In genomic region chrX:68832516-68833447, GRCh38 we compare ENCODE assay signal across 10 cellular contexts. TPM values are rescaled to one million over a fixed set of nuclear protein-coding genes. Genes with fewer than 3 reads are reported as not detected.
DNase-seq lines count a peak whose midpoint lies in the region; ATAC-seq and TF ChIP-seq lines count a peak whose summit lies in the region.
"Had no signal": no experiment of that assay in that cellular context is flagged by ENCODE, and none has a peak within 500 bp of the region (broad histone marks: within the 10 kb centered on the region; RNA-seq: fewer than 3 reads in every experiment).

No MANE protein-coding gene starts in this region.

- no peak overlapping the region for H3K27ac Mint-ChIP-seq in immature natural killer cell

- ATAC-seq in activated T-cell treated with anti-CD3 and anti-CD28 coated beads, Interleukin-2, amount 50 U/mL, for 4 hours: no peak
- ATAC-seq in upper lobe of right lung (no peak), HG02840 (IDR thresholded peaks at IDR 0.05; ENCODE audit: low FRiP score, unreplicated experiment) (no peak)

- H3K36me3 ChIP-seq in ectodermal cell (ENCODE audit: control insufficient read depth, insufficient read depth, low read length) (no peaks in the 10 kb centered on the region), mucosa of stomach (ENCODE audit: control insufficient read depth, insufficient read depth, low read length) (no peaks in the 10 kb centered on the region), upper lobe of right lung (no peaks in the 10 kb centered on the region)

- H3K9me3 ChIP-seq in ectodermal cell (ENCODE audit: control insufficient read depth, low read length) (no peaks in the 10 kb centered on the region), mucosa of stomach (ENCODE audit: control insufficient read depth, low read length) (no peaks in the 10 kb centered on the region), upper lobe of right lung (no peaks in the 10 kb centered on the region)

- H3K4me3 Mint-ChIP-seq in activated T-cell treated with anti-CD3 and anti-CD28 coated beads, Interleukin-2, amount 50 U/mL, for 4 hours: no peak overlapping the region
- no peak overlapping the region for H3K4me3 Mint-ChIP-seq in immature natural killer cell

- DNase-seq in activated T-cell treated with anti-CD3 and anti-CD28 coated beads, Interleukin-2, amount 50 U/mL, for 1 hour: peak; percentile 9
- no peak for DNase-seq in activated T-cell treated with anti-CD3 and anti-CD28 coated beads, Interleukin-2, amount 50 U/mL, for 4 hours
- DNase-seq in upper lobe of right lung (no peak), immature natural killer cell (no peak), amygdala (lab: John Stamatoyannopoulos, UW) (no peak)
- DNase-seq: cerebellar nuclear complex, GOT3 had no signal

- peak overlapping the region; percentile 86 for H3K9ac ChIP-seq in mucosa of stomach (ENCODE audit: low read length)

- H3K27ac ChIP-seq in ectodermal cell (ENCODE audit: insufficient read depth, low read depth, low read length, poor library complexity, severe bottlenecking) (no peak overlapping the region), upper lobe of right lung (no peak overlapping the region)

- intact Hi-C loops in upper lobe of right lung (cut with DNase I): no loop called here

- 21 to 26% methylated on average over 12 of the region's 12 CpGs for WGBS in ectodermal cell, 2 experiments

- H3K4me1 Mint-ChIP-seq in activated T-cell treated with anti-CD3 and anti-CD28 coated beads, Interleukin-2, amount 50 U/mL, for 4 hours (ENCODE audit: low read depth): peaks cover 19% of the 10 kb centered on the region
- peaks cover 25 to 27% of the 10 kb centered on the region in 2 donors for H3K4me1 Mint-ChIP-seq in immature natural killer cell

- no peak for TF ChIP-seq CTCF in upper lobe of right lung (IDR thresholded peaks at IDR 0.05)

- H3K27me3 ChIP-seq in ectodermal cell (ENCODE audit: control insufficient read depth, insufficient read depth, low read length, poor library complexity, severe bottlenecking) (no peaks in the 10 kb centered on the region), mucosa of stomach (ENCODE audit: control insufficient read depth, insufficient read depth, low read length) (no peaks in the 10 kb centered on the region), upper lobe of right lung (no peaks in the 10 kb centered on the region)

- H3K27me3 Mint-ChIP-seq in activated T-cell treated with anti-CD3 and anti-CD28 coated beads, Interleukin-2, amount 50 U/mL, for 4 hours (ENCODE audit: low read depth): no peaks in the 10 kb centered on the region
- H3K27me3 Mint-ChIP-seq in immature natural killer cell (ENCODE audit: low read depth in 3 of 3): peaks cover 2 to 13% (median 11%) of the 10 kb centered on the region in 3 donors

- no peaks in the 10 kb centered on the region for H3K36me3 Mint-ChIP-seq in activated T-cell treated with anti-CD3 and anti-CD28 coated beads, Interleukin-2, amount 50 U/mL, for 4 hours (ENCODE audit: insufficient read depth)
- H3K36me3 Mint-ChIP-seq in immature natural killer cell: peaks cover 0 to 4% (median 0%) of the 10 kb centered on the region in 3 donors

- H3K9me3 Mint-ChIP-seq in activated T-cell treated with anti-CD3 and anti-CD28 coated beads, Interleukin-2, amount 50 U/mL, for 4 hours: no peaks in the 10 kb centered on the region
- no peaks in the 10 kb centered on the region for H3K9me3 Mint-ChIP-seq in immature natural killer cell

- H3K4me1 ChIP-seq in ectodermal cell (ENCODE audit: control insufficient read depth, insufficient read depth, low read length): peaks cover 32% of the 10 kb centered on the region
- peaks cover 48% of the 10 kb centered on the region for H3K4me1 ChIP-seq in mucosa of stomach (ENCODE audit: control insufficient read depth, insufficient read depth, low read length)
- H3K4me1 ChIP-seq in upper lobe of right lung: no peaks in the 10 kb centered on the region

- H3K4me3 ChIP-seq in ectodermal cell (ENCODE audit: insufficient read depth, low read depth, low read length): peak overlapping the region; percentile 66
- no peak overlapping the region for H3K4me3 ChIP-seq in mucosa of stomach (ENCODE audit: low read length)
- peak overlapping the region; percentile 73 for H3K4me3 ChIP-seq in upper lobe of right lung

RNA-seq across cellular contexts. Expression of gene EFNB1, which starts 4.0 kb away (rescaled TPM):
- 10 to 100 TPM in 1 of 3 donors, 1 to 10 TPM in 2; 9.6 to 10.7 (median 9.9) TPM for total RNA-seq in activated T-cell treated with anti-CD3 and anti-CD28 coated beads, Interleukin-2, amount 50 U/mL, for 4 hours
- polyA plus RNA-seq in ectodermal cell (2013, experiment 1 of 4): 63.1 TPM
- polyA plus RNA-seq in ectodermal cell (2013, experiment 2 of 4): 54.0 TPM
- polyA plus RNA-seq in ectodermal cell (2013, experiment 3 of 4): 64.0 TPM
- 64.2 TPM for polyA plus RNA-seq in ectodermal cell (2013, experiment 4 of 4)
- total RNA-seq in upper lobe of right lung: 29.0 TPM
- 1 to 10 TPM; 3.9 to 5.6 (median 3.9) TPM for polyA plus RNA-seq in immature natural killer cell
